10 cellular contexts compared by ENCODE assay signal in the genomic region with DNA sequence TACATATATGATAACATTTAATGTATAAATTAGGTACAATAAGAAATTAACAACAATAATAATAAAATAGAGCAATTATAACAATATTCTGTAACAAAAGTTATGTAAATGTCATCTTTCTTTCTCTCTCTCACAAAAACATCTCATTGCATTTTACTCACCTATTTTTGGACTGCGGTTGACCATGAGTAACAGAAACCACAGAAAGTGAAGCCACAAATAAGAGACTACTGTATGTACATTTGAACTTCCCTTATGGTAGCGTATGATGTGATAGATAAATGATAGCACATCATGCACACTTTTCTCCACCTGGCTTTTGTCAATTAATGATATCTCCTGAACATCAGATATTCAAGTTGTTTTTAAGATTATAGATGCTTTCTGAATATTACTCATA.
DNase-seq lines count a peak whose midpoint lies in the region; ATAC-seq, FAIRE-seq and TF ChIP-seq lines count a peak whose summit lies in the region.
"Had no signal": no experiment of that assay in that cellular context is flagged by ENCODE, and none has a peak within 500 bp of the region (broad histone marks: within the 10 kb centered on the region; RNA-seq: fewer than 3 reads in every experiment).

No MANE protein-coding gene starts in this region.

- POLR2A ChIA-PET in activated CD8-positive, alpha-beta T cell treated with anti-CD3 and anti-CD28 coated beads, Interleukin-2, amount 10 ng/mL, durations not matched to agents 7 days and 5 days (lab: Charles Lee), result no interaction called here

- peak; percentile 72 for DNase-seq in activated CD8-positive, alpha-beta T cell treated with anti-CD3 and anti-CD28 coated beads, Interleukin-2, amount 10 ng/mL, durations not matched to agents 7 days and 5 days
- no peak for DNase-seq in middle frontal gyrus (ENCODE audit: extremely low spot score, low spot score)
- DNase-seq in mesenteric fat pad (ENCODE audit: low spot score), result no peak
- no peak for DNase-seq in H54 (ENCODE audit: insufficient read length, low spot score)
- DNase-seq in NCI-H510A treated with DMSO at 0.1 percent for 48 hours (lab: John Stamatoyannopoulos, UW), result no peak
- DNase-seq: ovary, substantia nigra had no signal

- H3K27ac Mint-ChIP-seq in activated CD8-positive, alpha-beta T cell treated with anti-CD3 and anti-CD28 coated beads, Interleukin-2, amount 10 ng/mL, durations not matched to agents 7 days and 5 days, result peak overlapping the region; percentile 25

- peaks cover 4% of the 10 kb centered on the region for H3K36me3 Mint-ChIP-seq in activated CD8-positive, alpha-beta T cell treated with anti-CD3 and anti-CD28 coated beads, Interleukin-2, amount 10 ng/mL, durations not matched to agents 7 days and 5 days (ENCODE audit: low read depth)

- ATAC-seq in GM18498 (IDR thresholded peaks at IDR 0.05; ENCODE audit: unreplicated experiment) (peak; percentile 100), GM21390 (IDR thresholded peaks at IDR 0.05; ENCODE audit: unreplicated experiment) (peak; percentile 100), HG03457 (IDR thresholded peaks at IDR 0.05; ENCODE audit: unreplicated experiment) (peak; percentile 99)
- peak; percentile 93 for ATAC-seq in activated CD8-positive, alpha-beta T cell treated with anti-CD3 and anti-CD28 coated beads, Interleukin-2, amount 10 ng/mL, durations not matched to agents 7 days and 5 days

- CTCF ChIA-PET in activated CD8-positive, alpha-beta T cell treated with anti-CD3 and anti-CD28 coated beads, Interleukin-2, amount 10 ng/mL, durations not matched to agents 7 days and 5 days (lab: Charles Lee), result no interaction called here

- FAIRE-seq in H54 (lab: Jason Lieb, UNC), result no peak

- peaks cover 19% of the 10 kb centered on the region for H3K27me3 Mint-ChIP-seq in activated CD8-positive, alpha-beta T cell treated with anti-CD3 and anti-CD28 coated beads, Interleukin-2, amount 10 ng/mL, durations not matched to agents 7 days and 5 days (ENCODE audit: low read depth)

- no peak for TF ChIP-seq POLR2A in H54 (IDR thresholded peaks at IDR 0.05; ENCODE audit: low read depth, low read length)

- peak overlapping the region; percentile 16 for H3K4me3 Mint-ChIP-seq in activated CD8-positive, alpha-beta T cell treated with anti-CD3 and anti-CD28 coated beads, Interleukin-2, amount 10 ng/mL, durations not matched to agents 7 days and 5 days

- no peaks in the 10 kb centered on the region for H3K9me3 Mint-ChIP-seq in activated CD8-positive, alpha-beta T cell treated with anti-CD3 and anti-CD28 coated beads, Interleukin-2, amount 10 ng/mL, durations not matched to agents 7 days and 5 days (ENCODE audit: insufficient read depth)

- peaks cover 13% of the 10 kb centered on the region for H3K4me1 Mint-ChIP-seq in activated CD8-positive, alpha-beta T cell treated with anti-CD3 and anti-CD28 coated beads, Interleukin-2, amount 10 ng/mL, durations not matched to agents 7 days and 5 days (ENCODE audit: low read depth)
